28 cellular contexts compared by ENCODE assay signal in the genomic region with DNA sequence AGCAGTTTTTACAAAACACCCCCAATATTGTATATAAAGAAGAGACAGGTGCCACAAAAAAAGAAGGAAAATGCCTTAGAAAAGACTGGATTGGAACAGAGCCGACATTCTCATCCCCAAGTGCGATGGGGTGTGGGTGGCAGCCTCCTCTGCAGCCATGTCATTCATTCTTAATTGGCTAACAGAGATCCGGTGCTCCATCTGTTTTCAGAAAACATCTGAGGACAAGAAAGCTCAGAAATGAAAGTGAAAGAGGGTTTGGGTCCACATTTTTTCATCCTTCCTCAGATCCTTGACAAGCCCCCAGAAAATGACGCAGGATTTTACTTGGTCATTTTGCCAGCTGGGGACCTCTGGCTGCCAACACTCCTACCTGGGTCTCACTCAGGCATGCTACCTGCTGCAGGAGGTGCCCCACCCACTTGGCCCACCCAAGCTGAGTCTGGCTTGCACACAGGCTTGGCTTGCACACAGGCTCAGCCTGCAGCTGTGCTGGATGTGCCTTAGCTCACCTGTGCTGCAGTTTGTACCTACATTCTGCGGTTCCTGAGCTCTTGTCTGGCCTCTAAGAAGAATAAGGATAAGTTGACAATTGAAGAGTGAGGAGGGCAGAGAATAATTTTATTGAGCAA. TPM values are rescaled to one million over a fixed set of nuclear protein-coding genes. Genes with fewer than 3 reads are reported as not detected.
DNase-seq lines count a peak whose midpoint lies in the region; ATAC-seq, FAIRE-seq and TF ChIP-seq lines count a peak whose summit lies in the region.
"Had no signal": no experiment of that assay in that cellular context is flagged by ENCODE, and none has a peak within 500 bp of the region (broad histone marks: within the 10 kb centered on the region; RNA-seq: fewer than 3 reads in every experiment).

No MANE protein-coding gene starts in this region.

- no peaks in the 10 kb centered on the region for H3K36me3 Mint-ChIP-seq in Calu3 (ENCODE audit: insufficient read depth, unreplicated experiment)
- H3K36me3 Mint-ChIP-seq: CD4-positive, alpha-beta memory T cell; T-cell had no signal

- no peaks in the 10 kb centered on the region for H4K20me1 ChIP-seq in K562 (replicated peaks; ENCODE audit: control insufficient read depth, insufficient read depth, low read length)

- peak overlapping the region; percentile 21 for H3K4me3 Mint-ChIP-seq in Calu3 (ENCODE audit: low read depth, unreplicated experiment)
- H3K4me3 Mint-ChIP-seq: T-cell had no signal

- H3K9me3 Mint-ChIP-seq in Calu3 (ENCODE audit: low read depth, unreplicated experiment) = no peaks in the 10 kb centered on the region

- WGBS in K562 (ENCODE audit: insufficient coverage, low coverage, missing lambda C conversion rate) = 20% methylated on average over 5 of the region's 5 CpGs
- no CpG with 5 or more reads among the region's 5 CpGs for WGBS in mesendoderm (ENCODE audit: extremely low coverage, insufficient coverage, low lambda C conversion rate)

- H3K27me3 ChIP-seq in K562 (ENCODE audit: control insufficient read depth in 2 of 2, insufficient read depth in 2 of 2, low read length in 2 of 2) (no peaks in the 10 kb centered on the region), mesendoderm (ENCODE audit: insufficient read depth, low read length, poor library complexity) (no peaks in the 10 kb centered on the region), uterus (no peaks in the 10 kb centered on the region)

- no peak overlapping the region for H2BK5ac ChIP-seq in mesendoderm (ENCODE audit: low read length)

- FAIRE-seq in K562 (lab: Jason Lieb, UNC) (no peak), H54 (lab: Jason Lieb, UNC) (no peak)
- FAIRE-seq: A549, G401.6 had no signal

- TF ChIP-seq EP300 in K562 (IDR thresholded peaks at IDR 0.05; ENCODE audit: low read length) = no peak

- H3K4me1 Mint-ChIP-seq in Calu3 (ENCODE audit: low read depth, unreplicated experiment) = no peaks in the 10 kb centered on the region
- H3K4me1 Mint-ChIP-seq: CD4-positive, alpha-beta memory T cell; T-cell had no signal

- H3K4me3 ChIP-seq in K562 = no peak overlapping the region
- H3K4me3 ChIP-seq in mesendoderm (ENCODE audit: low read length) = no peak overlapping the region
- no peak overlapping the region for H3K4me3 ChIP-seq in uterus
- H3K4me3 ChIP-seq: A549 had no signal

- no peaks in the 10 kb centered on the region for H3K79me2 ChIP-seq in K562 (ENCODE audit: control insufficient read depth, insufficient read depth, low read length)
- H3K79me2 ChIP-seq in mesendoderm (ENCODE audit: control insufficient read depth, insufficient read depth, low read length) = no peaks in the 10 kb centered on the region

- 0 out of 2 replicates have a peak, but pooled peaks cover under 1% of the 10 kb centered on the region for H3K9me3 ChIP-seq in K562 (replicated peaks; ENCODE audit: control insufficient read depth, insufficient read depth, low read depth, low read length)
- H3K9me3 ChIP-seq in uterus = no peaks in the 10 kb centered on the region

- no peak overlapping the region for H4K5ac ChIP-seq in mesendoderm (ENCODE audit: low read length)

- no peaks in the 10 kb centered on the region for H3K36me3 ChIP-seq in K562 (ENCODE audit: control insufficient read depth, insufficient read depth, low read length)
- no peaks in the 10 kb centered on the region for H3K36me3 ChIP-seq in mesendoderm (ENCODE audit: control insufficient read depth, insufficient read depth, low read length)
- no peaks in the 10 kb centered on the region for H3K36me3 ChIP-seq in uterus

- no peak overlapping the region for H3K56ac ChIP-seq in mesendoderm (ENCODE audit: low read length)

- H3K4me1 ChIP-seq in K562 (replicated peaks in 1 of 2; ENCODE audit: control insufficient read depth in 2 of 2, insufficient read depth in 2 of 2, low read length in 2 of 2) (no peaks in the 10 kb centered on the region), mesendoderm (ENCODE audit: control insufficient read depth, low read depth, low read length) (no peaks in the 10 kb centered on the region), uterus (no peaks in the 10 kb centered on the region)
- H3K4me1 ChIP-seq: A549 had no signal

- no peak overlapping the region for H4K8ac ChIP-seq in mesendoderm (ENCODE audit: low read depth, low read length)

- in situ Hi-C loops in K562 (cut with MboI) = no loop called here

- intact Hi-C loops in Calu3 (cut with micrococcal nuclease; ENCODE audit: unreplicated experiment) (no loop called here), K562 (cut with micrococcal nuclease) (no loop called here), uterus (cut with DNase I; ENCODE audit: low total_unique reads) (no loop called here)

- no peaks in the 10 kb centered on the region for H3K9me1 ChIP-seq in K562 (ENCODE audit: control insufficient read depth, insufficient read depth, low read length)

- BruUV-seq in Calu3 (replicated peaks; lab: Mats Ljungman, UMichigan) (no TSS peak), K562 (replicated peaks; lab: Mats Ljungman, UMichigan) (no TSS peak)

- ATAC-seq in K562 = no peak
- ATAC-seq: A549, HCT116, PC-3, T-cell had no signal

- H2BK15ac ChIP-seq in mesendoderm (replicated peaks; ENCODE audit: low read depth) = no peak overlapping the region

- H3K4ac ChIP-seq in mesendoderm (ENCODE audit: low read depth, low read length) = no peak overlapping the region

- H3K27ac ChIP-seq in K562 (ENCODE audit: extremely low read depth, low read depth, low read length) = no peak overlapping the region
- no peak overlapping the region for H3K27ac ChIP-seq in mesendoderm (ENCODE audit: low read depth, low read length)
- H3K27ac ChIP-seq in uterus = no peak overlapping the region
- H3K27ac ChIP-seq: A549 had no signal

- no peaks in the 10 kb centered on the region for H3K79me1 ChIP-seq in mesendoderm (ENCODE audit: low read length)

- CTCF ChIA-PET in Calu3 (lab: Charles Lee) (no interaction called here), K562 (lab: Yijun Ruan, JAX; ENCODE audit: low intra/inter-chr PET ratio) (no interaction called here)

- no peak overlapping the region for H3K27ac Mint-ChIP-seq in Calu3 (ENCODE audit: unreplicated experiment)
- H3K27ac Mint-ChIP-seq: CD4-positive, alpha-beta memory T cell; T-cell had no signal

- no peak overlapping the region for H2AK5ac ChIP-seq in mesendoderm (ENCODE audit: low read length)

- no peaks in the 10 kb centered on the region for H3K27me3 Mint-ChIP-seq in Calu3 (ENCODE audit: unreplicated experiment)
- H3K27me3 Mint-ChIP-seq: CD4-positive, alpha-beta memory T cell; T-cell had no signal

- H3K18ac ChIP-seq in mesendoderm (ENCODE audit: low read length) = no peak overlapping the region

- H2AFZ ChIP-seq in K562 (ENCODE audit: low read depth, low read length) = peak overlapping the region; percentile 23; the same call in 1 of the 2 replicates

- no peak for DNase-seq in Calu3
- peak; percentile 28 for DNase-seq in ELR (ENCODE audit: low read depth)
- peak; percentile 13 for DNase-seq in LHCN-M2 (ENCODE audit: low read depth)
- DNase-seq in K562 (ENCODE audit: extremely low read depth in 1 of 4, low spot score in 3 of 4) = no peak
- no peak for DNase-seq in H54 (ENCODE audit: insufficient read length, low spot score)
- DNase-seq in mesendoderm = no peak
- no peak for DNase-seq in NCI-H446 treated with DMSO at 0.1 percent for 48 hours (lab: John Stamatoyannopoulos, UW)
- no peak for DNase-seq in uterus
- DNase-seq: C1 segment of cervical spinal cord; CD4-positive, alpha-beta memory T cell; COR-L47; GOT3; NCI-H1092; NCI-H1417 treated with DMSO at 0.1 percent for 48 hours; NCI-H1694 treated with DMSO at 0.1 percent for 48 hours; NCI-H2081; NCI-H2227 treated with DMSO at 0.1 percent for 48 hours; NCI-H510A; NCI-H69; PC-3; SHP77; T-cell had no signal

- POLR2A ChIA-PET in K562 (lab: Yijun Ruan, JAX) = no interaction called here

- no peak for TF ChIP-seq POLR2A in K562 (conservative IDR thresholded peaks at IDR 0.05)
- no peak for TF ChIP-seq POLR2A in H54 (IDR thresholded peaks at IDR 0.05; ENCODE audit: low read depth, low read length)
- TF ChIP-seq POLR2A in uterus (IDR thresholded peaks at IDR 0.05) = no peak

- H3K4me2 ChIP-seq in K562 (ENCODE audit: insufficient read depth, low read length) = no peak overlapping the region
- H3K4me2 ChIP-seq in mesendoderm (ENCODE audit: low read length) = no peak overlapping the region
- H3K4me2 ChIP-seq: A549 had no signal

- no peak overlapping the region for H3K23ac ChIP-seq in mesendoderm (ENCODE audit: low read length)

- no peak overlapping the region for H3K9ac ChIP-seq in K562 (ENCODE audit: insufficient read depth in 1 of 2, low read depth in 2 of 2, low read length in 2 of 2)
- H3K9ac ChIP-seq in mesendoderm (ENCODE audit: low read length) = no peak overlapping the region

- TF ChIP-seq RAD21 in K562 (CRISPR knock-in tag; conservative IDR thresholded peaks at IDR 0.05 in 1 of 2, IDR thresholded peaks at IDR 0.05 in 1 of 2) = no peak

- H2BK120ac ChIP-seq in mesendoderm (ENCODE audit: low read depth, low read length) = no peak overlapping the region

- no peak for TF ChIP-seq CTCF in Calu3 (IDR thresholded peaks at IDR 0.05; ENCODE audit: unreplicated experiment)
- TF ChIP-seq CTCF in K562 (IDR thresholded peaks at IDR 0.05 in 2 of 3, conservative IDR thresholded peaks at IDR 0.05 in 1 of 3; ENCODE audit: insufficient read depth in 2 of 3, low read depth in 1 of 3, low read length in 3 of 3) = no peak
- TF ChIP-seq CTCF in uterus (IDR thresholded peaks at IDR 0.05) = no peak

TF ChIP-seq in K562, 482 proteins besides CTCF, POLR2A, EP300 and RAD21 (continues in another document):
- TF ChIP-seq LEF1 (IDR thresholded peaks at IDR 0.05) (no peak), BACH1 (tag; IDR thresholded peaks at IDR 0.05) (no peak), PPARD (CRISPR knock-in tag; IDR thresholded peaks at IDR 0.05) (no peak)

RNA-seq across cellular contexts. Expression of a gene that starts 21.9 kb away (rescaled TPM):
- not detected in 2 replicates for total RNA-seq in Calu3 (2022)
- not detected in 2 replicates for total RNA-seq in LHCN-M2 (2014; rRNA removed)
- polyA plus RNA-seq in LHCN-M2 (2012) = not detected
- not detected in 2 replicates for total RNA-seq in K562 (2011; cell fraction: chromatin; rRNA removed; ENCODE audit: low replicate concordance)
- not detected in 2 replicates for total RNA-seq in K562 (2011; cell fraction: nucleolus; rRNA removed)
- total RNA-seq in K562 (2011; cell fraction: nucleoplasm; rRNA removed) = not detected in 2 replicates
- not detected in 2 replicates for total RNA-seq in K562 (2014; rRNA removed)
- not detected in 2 replicates for total RNA-seq in K562 (2014; rRNA removed; fragmentation: Illumina TruSeq; extraction: Trizol)
- total RNA-seq in K562 (2015; rRNA removed; fragmentation: Illumina TruSeq; extraction: Trizol) = not detected in 2 replicates
- total RNA-seq in K562 (2021) = not detected in 2 replicates
- not detected in 2 replicates for polyA plus RNA-seq in K562 (2011; rRNA removed)
- polyA plus RNA-seq in K562 (2011; cell fraction: cytosol; rRNA removed) = not detected in 2 replicates
- polyA plus RNA-seq in K562 (2011; cell fraction: nucleus; rRNA removed) = not detected in 2 replicates
- not detected in 2 replicates for polyA plus RNA-seq in K562 (2012)
- not detected in 2 replicates for polyA plus RNA-seq in K562 (2014; fragmentation: Illumina TruSeq; extraction: Trizol)
- not detected for polyA plus RNA-seq in K562 (2014; fragmentation: Nextera tagmentation; extraction: Ambion mirVana)
- polyA plus RNA-seq in K562 (2014; rRNA removed) = not detected in 2 replicates
- not detected in 2 replicates for polyA minus RNA-seq in K562 (2011; rRNA and poly(A)+ RNA removed)
- not detected in 2 replicates for polyA minus RNA-seq in K562 (2011; cell fraction: cytosol; rRNA and poly(A)+ RNA removed)
- polyA minus RNA-seq in K562 (2011; cell fraction: nucleus; rRNA and poly(A)+ RNA removed) = not detected in 2 replicates
- not detected for polyA plus RNA-seq in mesendoderm (2013, experiment 1 of 2)
- polyA plus RNA-seq in mesendoderm (2013, experiment 2 of 2) = not detected
- total RNA-seq in uterus = not detected
- total RNA-seq: CD4-positive, alpha-beta memory T cell; PC-3; RPMI7951; SK-MEL-5; T-cell; T-helper 2 cell treated with Interferon-gamma antibody and Interleukin-4, amounts not matched to agents 100 ng/mL and 5 ng/mL, for 36 hours had no signal
- polyA plus RNA-seq: A549; CD4-positive, alpha-beta memory T cell had no signal

Comparison
In these comparisons a context has a peak if more than half of its experiments do, and no peak if none do; other contexts are left out.
1. DNase-seq: peak in ELR (single experiment) and LHCN-M2 (single experiment); none in Calu3 (single experiment), K562 (0 of 4), H54 (single experiment), mesendoderm (single experiment), NCI-H446 treated with DMSO at 0.1 percent for 48 hours (single experiment) and uterus (0 of 2).